20 cellular contexts compared by ENCODE assay signal in genomic region chr13:71309905-71310304, GRCh38.
DNase-seq lines count a peak whose midpoint lies in the region; ATAC-seq, FAIRE-seq and TF ChIP-seq lines count a peak whose summit lies in the region.
"Had no signal": no experiment of that assay in that cellular context is flagged by ENCODE, and none has a peak within 500 bp of the region (broad histone marks: within the 10 kb centered on the region; RNA-seq: fewer than 3 reads in every experiment).

No MANE protein-coding gene starts in this region.

- ATAC-seq in GM19397 (IDR thresholded peaks at IDR 0.05; ENCODE audit: unreplicated experiment) (peak; percentile 39), PC-3 (no peak), GM21717 (IDR thresholded peaks at IDR 0.05; ENCODE audit: unreplicated experiment) (no peak)

- H3K27me3 ChIP-seq in GM06990 (replicated peaks; ENCODE audit: control insufficient read depth, insufficient read depth, low read length) = no peaks in the 10 kb centered on the region
- H3K27me3 ChIP-seq in PC-3 (ENCODE audit: low read length) = no peaks in the 10 kb centered on the region

- no peak overlapping the region for H3K27ac Mint-ChIP-seq in progenitor cell of endocrine pancreas
- H3K27ac Mint-ChIP-seq: B cell; CD4-positive, alpha-beta T cell had no signal

- no peak for FAIRE-seq in kidney (lab: Jason Lieb, UNC)
- FAIRE-seq: D721Med, GM12891 had no signal

- H2AFZ ChIP-seq in PC-3 (ENCODE audit: low read length) = 0 out of 2 replicates have a peak overlapping the region, but pooled peaks have one; percentile 18

- no peak overlapping the region for H3K4me3 Mint-ChIP-seq in progenitor cell of endocrine pancreas (ENCODE audit: low read depth)
- H3K4me3 Mint-ChIP-seq: B cell; CD4-positive, alpha-beta T cell had no signal

- H3K79me2 ChIP-seq in PC-3 (ENCODE audit: low read length) = no peaks in the 10 kb centered on the region

- no peaks in the 10 kb centered on the region for H3K9me3 Mint-ChIP-seq in progenitor cell of endocrine pancreas (ENCODE audit: low read depth)
- H3K9me3 Mint-ChIP-seq: CD4-positive, alpha-beta T cell had no signal

- DNase-seq in GM06990 (ENCODE audit: extremely low read depth, insufficient read length) = no peak
- no peak for DNase-seq in PC-3
- DNase-seq in kidney = no peak
- no peak for DNase-seq in NCI-H510A treated with DMSO at 0.1 percent for 48 hours (lab: John Stamatoyannopoulos, UW)
- no peak for DNase-seq in progenitor cell of endocrine pancreas (ENCODE audit: low spot score, unreplicated experiment)
- DNase-seq: CD4-positive, alpha-beta T cell; DMS79; MM.1S; NCI-H1092 treated with DMSO at 0.1 percent for 48 hours; NCI-H1694; NCI-H2107; NCI-H345; NCI-H526 treated with DMSO at 0.1 percent for 48 hours; T-helper 1 cell had no signal

- no peaks in the 10 kb centered on the region for H4K20me1 ChIP-seq in PC-3 (ENCODE audit: low read length)

- intact Hi-C loops in PC-3 (cut with micrococcal nuclease) (loop anchor here (5.0 to 10.0 kb wide), 2 partner anchors 167 to 585 kb away; no protein-coding TSS in a partner anchor), kidney (cut with DNase I) (no loop called here)

- H3K9me3 ChIP-seq in PC-3 (ENCODE audit: low read length) (no peaks in the 10 kb centered on the region), kidney (ENCODE audit: control insufficient read depth in 1 of 2, low read length in 2 of 2) (no peaks in the 10 kb centered on the region)
- H3K9me3 ChIP-seq: HAP-1 had no signal

- no peaks in the 10 kb centered on the region for H3K27me3 Mint-ChIP-seq in progenitor cell of endocrine pancreas
- H3K27me3 Mint-ChIP-seq: B cell had no signal

- H3K4me1 Mint-ChIP-seq in progenitor cell of endocrine pancreas (ENCODE audit: low read depth) = peaks cover 22% of the 10 kb centered on the region
- H3K4me1 Mint-ChIP-seq: B cell had no signal

- CTCF ChIA-PET in PC-3 (lab: Charles Lee) = no interaction called here

- no peak for TF ChIP-seq CTCF in GM06990 (IDR thresholded peaks at IDR 0.05; ENCODE audit: insufficient read depth, low read length, poor library complexity, severe bottlenecking)
- TF ChIP-seq CTCF in PC-3 (conservative IDR thresholded peaks at IDR 0.05; ENCODE audit: low read depth, low read length) = no peak
- TF ChIP-seq CTCF in kidney (IDR thresholded peaks at IDR 0.05; ENCODE audit: borderline replicate concordance, extremely low read depth, insufficient read depth) = no peak
- TF ChIP-seq CTCF in progenitor cell of endocrine pancreas (IDR thresholded peaks at IDR 0.05; ENCODE audit: unreplicated experiment) = no peak

- H3K9ac ChIP-seq in PC-3 (ENCODE audit: low read length) = no peak overlapping the region
- no peak overlapping the region for H3K9ac ChIP-seq in kidney (ENCODE audit: low read length in 2 of 2)

- H3K4me3 ChIP-seq in GM06990 (replicated peaks; ENCODE audit: low read depth, low read length) = peak overlapping the region; percentile 10; the same call in 1 of the 2 replicates
- no peak overlapping the region for H3K4me3 ChIP-seq in PC-3 (ENCODE audit: low read length)
- H3K4me3 ChIP-seq in kidney (ENCODE audit: low read length in 2 of 2) = peak overlapping the region; percentile 36 to 52
- H3K4me3 ChIP-seq: HAP-1 had no signal

- no peaks in the 10 kb centered on the region for H3F3A ChIP-seq in PC-3 (ENCODE audit: low read length, unreplicated experiment)

- peak overlapping the region; percentile 53 for H3K4me2 ChIP-seq in PC-3 (ENCODE audit: low read length)

- H3K27ac ChIP-seq in PC-3 (ENCODE audit: low read length) (no peak overlapping the region), kidney (ENCODE audit: low read depth in 2 of 2, low read length in 2 of 2) (no peak overlapping the region)

- no peaks in the 10 kb centered on the region for H3K36me3 ChIP-seq in GM06990 (ENCODE audit: control insufficient read depth, insufficient read depth, low read length)
- H3K36me3 ChIP-seq in PC-3 (ENCODE audit: low read depth, low read length) = no peaks in the 10 kb centered on the region
- no peaks in the 10 kb centered on the region for H3K36me3 ChIP-seq in kidney (ENCODE audit: control insufficient read depth in 1 of 2, insufficient read depth in 2 of 2, low read length in 2 of 2)
- H3K36me3 ChIP-seq: HAP-1 had no signal

- no peaks in the 10 kb centered on the region for H3K9me2 ChIP-seq in PC-3 (replicated peaks; ENCODE audit: low read length)

- H3K4me1 ChIP-seq in PC-3 (ENCODE audit: insufficient read depth, low read length) = no peaks in the 10 kb centered on the region
- H3K4me1 ChIP-seq in kidney (ENCODE audit: control insufficient read depth in 1 of 2, insufficient read depth in 1 of 2, low read depth in 1 of 2, low read length in 2 of 2) = no peaks in the 10 kb centered on the region

- POLR2A ChIA-PET in PC-3 (lab: Charles Lee; ENCODE audit: unreplicated experiment) = no interaction called here

- BruUV-seq in PC-3 (replicated peaks; lab: Mats Ljungman, UMichigan) = no TSS peak

- no peaks in the 10 kb centered on the region for H3K36me3 Mint-ChIP-seq in progenitor cell of endocrine pancreas (ENCODE audit: insufficient read depth)
